ENCODE assay signal across 8 cellular contexts in genomic region chr11:121451982-121452608, GRCh38. TPM values are rescaled to one million over a fixed set of nuclear protein-coding genes. Genes with fewer than 3 reads are reported as not detected.
DNase-seq lines count a peak whose midpoint lies in the region; ATAC-seq and TF ChIP-seq lines count a peak whose summit lies in the region.

A gene with protein sequence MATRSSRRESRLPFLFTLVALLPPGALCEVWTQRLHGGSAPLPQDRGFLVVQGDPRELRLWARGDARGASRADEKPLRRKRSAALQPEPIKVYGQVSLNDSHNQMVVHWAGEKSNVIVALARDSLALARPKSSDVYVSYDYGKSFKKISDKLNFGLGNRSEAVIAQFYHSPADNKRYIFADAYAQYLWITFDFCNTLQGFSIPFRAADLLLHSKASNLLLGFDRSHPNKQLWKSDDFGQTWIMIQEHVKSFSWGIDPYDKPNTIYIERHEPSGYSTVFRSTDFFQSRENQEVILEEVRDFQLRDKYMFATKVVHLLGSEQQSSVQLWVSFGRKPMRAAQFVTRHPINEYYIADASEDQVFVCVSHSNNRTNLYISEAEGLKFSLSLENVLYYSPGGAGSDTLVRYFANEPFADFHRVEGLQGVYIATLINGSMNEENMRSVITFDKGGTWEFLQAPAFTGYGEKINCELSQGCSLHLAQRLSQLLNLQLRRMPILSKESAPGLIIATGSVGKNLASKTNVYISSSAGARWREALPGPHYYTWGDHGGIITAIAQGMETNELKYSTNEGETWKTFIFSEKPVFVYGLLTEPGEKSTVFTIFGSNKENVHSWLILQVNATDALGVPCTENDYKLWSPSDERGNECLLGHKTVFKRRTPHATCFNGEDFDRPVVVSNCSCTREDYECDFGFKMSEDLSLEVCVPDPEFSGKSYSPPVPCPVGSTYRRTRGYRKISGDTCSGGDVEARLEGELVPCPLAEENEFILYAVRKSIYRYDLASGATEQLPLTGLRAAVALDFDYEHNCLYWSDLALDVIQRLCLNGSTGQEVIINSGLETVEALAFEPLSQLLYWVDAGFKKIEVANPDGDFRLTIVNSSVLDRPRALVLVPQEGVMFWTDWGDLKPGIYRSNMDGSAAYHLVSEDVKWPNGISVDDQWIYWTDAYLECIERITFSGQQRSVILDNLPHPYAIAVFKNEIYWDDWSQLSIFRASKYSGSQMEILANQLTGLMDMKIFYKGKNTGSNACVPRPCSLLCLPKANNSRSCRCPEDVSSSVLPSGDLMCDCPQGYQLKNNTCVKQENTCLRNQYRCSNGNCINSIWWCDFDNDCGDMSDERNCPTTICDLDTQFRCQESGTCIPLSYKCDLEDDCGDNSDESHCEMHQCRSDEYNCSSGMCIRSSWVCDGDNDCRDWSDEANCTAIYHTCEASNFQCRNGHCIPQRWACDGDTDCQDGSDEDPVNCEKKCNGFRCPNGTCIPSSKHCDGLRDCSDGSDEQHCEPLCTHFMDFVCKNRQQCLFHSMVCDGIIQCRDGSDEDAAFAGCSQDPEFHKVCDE (N-terminal part only) (plus strand): TSS chr11:121452314. CDS start chr11:121452332, 18 bp downstream.

- peak within 1 kb of the TSS; percentile 50 for H3K9ac ChIP-seq in fibroblast of lung (ENCODE audit: insufficient read depth, low read length)
- H3K9ac ChIP-seq in subcutaneous abdominal adipose tissue (ENCODE audit: low read length in 5 of 5) = peak within 1 kb of the TSS in 2 of 5 donors; percentile 41 to 55

- peak; percentile 54 for TF ChIP-seq CTCF in AG09319 (IDR thresholded peaks at IDR 0.05; ENCODE audit: low read depth, low read length)
- peak; percentile 51 to 52 for TF ChIP-seq CTCF in fibroblast of lung (conservative IDR thresholded peaks at IDR 0.05 in 1 of 2, IDR thresholded peaks at IDR 0.05 in 1 of 2; ENCODE audit: low read depth in 1 of 2, low read length in 2 of 2)

- no peaks in the 10 kb centered on the region for H3K36me3 ChIP-seq in fibroblast of lung (ENCODE audit: control insufficient read depth, insufficient read depth, low read length)
- H3K36me3 ChIP-seq in subcutaneous abdominal adipose tissue (ENCODE audit: control insufficient read depth in 5 of 5, insufficient read depth in 5 of 5, low read length in 5 of 5) = no peaks in the 10 kb centered on the region

- H3K79me2 ChIP-seq in fibroblast of lung (ENCODE audit: control insufficient read depth, insufficient read depth, low read length) = no peaks in the 10 kb centered on the region

- peaks cover 19% of the 10 kb centered on the region for H3K27me3 ChIP-seq in fibroblast of lung (ENCODE audit: control insufficient read depth, insufficient read depth, low read length)
- H3K27me3 ChIP-seq in subcutaneous abdominal adipose tissue (ENCODE audit: control insufficient read depth in 5 of 5, insufficient read depth in 4 of 5, low read length in 5 of 5) = peaks cover 0 to 22% (median 4%) of the 10 kb centered on the region in 5 donors

- H3K36me3 Mint-ChIP-seq in naive thymus-derived CD8-positive, alpha-beta T cell = peaks cover 14 to 34% (median 30%) of the 10 kb centered on the region in 3 donors

- H3K4me1 ChIP-seq in fibroblast of lung (ENCODE audit: control insufficient read depth, extremely low read depth, insufficient read depth, low read length) (no peaks in the 10 kb centered on the region), subcutaneous abdominal adipose tissue (ENCODE audit: control insufficient read depth in 5 of 5, insufficient read depth in 5 of 5, low read length in 5 of 5) (peaks cover 0 to 28% (median 26%) of the 10 kb centered on the region in 5 donors)

- no peaks in the 10 kb centered on the region for H3K27me3 Mint-ChIP-seq in naive thymus-derived CD8-positive, alpha-beta T cell

- peak within 1 kb of the TSS; percentile 94 to 99 (median 97) for H3K27ac Mint-ChIP-seq in naive thymus-derived CD8-positive, alpha-beta T cell

- POLR2A ChIA-PET in naive thymus-derived CD8-positive, alpha-beta T cell (lab: Charles Lee) = interaction anchor here (0.5 to 13.8 kb wide), 31 partner anchors 10 to 1108 kb away, joined by 3 to 385 read pairs (median 6); partner anchors contain the start of gene SC5D

- peak within 1 kb of the TSS; percentile 93 to 100 (median 97) for H3K4me3 Mint-ChIP-seq in naive thymus-derived CD8-positive, alpha-beta T cell

- H3K4me1 Mint-ChIP-seq in naive thymus-derived CD8-positive, alpha-beta T cell = peaks cover 54 to 90% (median 86%) of the 10 kb centered on the region in 4 donors

- peak; percentile 44 for ATAC-seq in HG03139 (IDR thresholded peaks at IDR 0.05; ENCODE audit: unreplicated experiment)
- peak; percentile 59 to 65 for ATAC-seq in naive thymus-derived CD8-positive, alpha-beta T cell

- TF ChIP-seq POLR2A in GM18526 (IDR thresholded peaks at IDR 0.05; ENCODE audit: extremely low read depth, insufficient read length) = peak; percentile 57

- H3K27ac ChIP-seq in fibroblast of lung (ENCODE audit: insufficient read depth, low read length) (no peak within 1 kb of the TSS), subcutaneous abdominal adipose tissue (ENCODE audit: low read depth, low read length) (no peak within 1 kb of the TSS)

- H3K9me3 ChIP-seq in fibroblast of lung (ENCODE audit: control insufficient read depth, insufficient read depth, low read depth, low read length) (no peaks in the 10 kb centered on the region), subcutaneous abdominal adipose tissue (ENCODE audit: control insufficient read depth in 5 of 5, low read length in 5 of 5) (no peaks in the 10 kb centered on the region)

- peaks cover 0 to 3% (median 0%) of the 10 kb centered on the region in 9 donors for H3K9me3 Mint-ChIP-seq in naive thymus-derived CD8-positive, alpha-beta T cell

- H2AFZ ChIP-seq in fibroblast of lung (ENCODE audit: low read length) = peak within 1 kb of the TSS; percentile 60

- H3K4me3 ChIP-seq in fibroblast of lung (replicated peaks in 1 of 4; ENCODE audit: control extremely low read depth in 1 of 4, insufficient read depth in 1 of 4, low read depth in 3 of 4, low read length in 4 of 4) = peak within 1 kb of the TSS; percentile 48 to 72 (median 65)
- peak within 1 kb of the TSS; percentile 58 to 85 (median 75) for H3K4me3 ChIP-seq in subcutaneous abdominal adipose tissue (ENCODE audit: low read depth in 1 of 5, low read length in 5 of 5)

- H4K20me1 ChIP-seq in fibroblast of lung (ENCODE audit: control insufficient read depth, extremely low read depth, insufficient read depth, low read length) = no peaks in the 10 kb centered on the region

- peak within 1 kb of the TSS; percentile 97 for H3K4me2 ChIP-seq in fibroblast of lung (ENCODE audit: extremely low read depth, insufficient read depth, low read length)

- DNase-seq in AG09319 (ENCODE audit: extremely low read depth, low read depth) = no peak
- peak; percentile 78 for DNase-seq in NCI-H774 (lab: John Stamatoyannopoulos, UW)
- DNase-seq in activated T-helper 1 cell treated with anti-CD3 and anti-CD28 coated beads, Interleukin-2, amount 50 U/mL, for 16 hours (ENCODE audit: low read depth in 1 of 2, low spot score in 1 of 2) = peak; percentile 49 to 60
- peak; percentile 56 to 57 for DNase-seq in fibroblast of lung (ENCODE audit: low read depth in 2 of 2)
- DNase-seq in naive thymus-derived CD8-positive, alpha-beta T cell = peak; percentile 60 to 84 (median 74)

RNA-seq across cellular contexts. Expression of the gene that starts here (rescaled TPM):
- 3.6 and 10.9 TPM in 2 replicates for total RNA-seq in fibroblast of lung
- polyA plus RNA-seq in fibroblast of lung = 0.58 and 5.4 TPM in 2 replicates
- polyA plus RNA-seq in fibroblast of lung (2012) = 0.38 and 3.3 TPM in 2 replicates
- polyA minus RNA-seq in fibroblast of lung (ENCODE audit: low replicate concordance) = 25.9 and 51.8 TPM in 2 replicates
- total RNA-seq in naive thymus-derived CD8-positive, alpha-beta T cell = 100 to 1,000 TPM; 414 to 419 TPM
- 100 to 1,000 TPM; 157 to 230 (median 158) TPM for polyA plus RNA-seq in naive thymus-derived CD8-positive, alpha-beta T cell

Comparison
In these comparisons a context has a peak if more than half of its experiments do, and no peak if none do; other contexts are left out.
1. RNA of the gene that starts here (total RNA-seq): 414 to 419 TPM in naive thymus-derived CD8-positive, alpha-beta T cell; 3.6 to 10.9 TPM in fibroblast of lung; every median in the first group is over 10 times any median in the second.
2. RNA of the gene that starts here (polyA plus RNA-seq): 157 to 230 TPM in naive thymus-derived CD8-positive, alpha-beta T cell; 0.38 to 5.4 TPM in fibroblast of lung; every median in the first group is over 10 times any median in the second.